Comparison of ENCODE assay signal across 1 cellular context in genomic region chr17:7552621-7553051, GRCh38.
TF ChIP-seq lines count a peak whose summit lies in the region.

No MANE protein-coding gene starts in this region.

TF ChIP-seq in A549, 52 proteins besides CTCF, POLR2A, EP300 and RAD21 (continued from another document):
- TF ChIP-seq REST (IDR thresholded peaks at IDR 0.05) (no peak), BCL3 (IDR thresholded peaks at IDR 0.05) (no peak), ATOH8 (CRISPR knock-in tag; IDR thresholded peaks at IDR 0.05; ENCODE audit: low read depth) (no peak), CHD2 (IDR thresholded peaks at IDR 0.05; ENCODE audit: low read length, partially characterized antibody) (no peak), MAZ (IDR thresholded peaks at IDR 0.05; ENCODE audit: borderline replicate concordance, low read depth, low read length) (no peak), BHLHE40 (IDR thresholded peaks at IDR 0.05; ENCODE audit: low read depth, low read length) (no peak), CHD4 (IDR thresholded peaks at IDR 0.05; ENCODE audit: borderline replicate concordance) (no peak), RCOR1 (IDR thresholded peaks at IDR 0.05; ENCODE audit: low read depth, low read length) (no peak), GATA3 (IDR thresholded peaks at IDR 0.05; ENCODE audit: borderline replicate concordance) (no peak), USF2 (IDR thresholded peaks at IDR 0.05) (no peak), HEYL (CRISPR knock-in tag; IDR thresholded peaks at IDR 0.05) (no peak)
